Comparison of ENCODE assay signal across 1 cellular context in the genomic region with DNA sequence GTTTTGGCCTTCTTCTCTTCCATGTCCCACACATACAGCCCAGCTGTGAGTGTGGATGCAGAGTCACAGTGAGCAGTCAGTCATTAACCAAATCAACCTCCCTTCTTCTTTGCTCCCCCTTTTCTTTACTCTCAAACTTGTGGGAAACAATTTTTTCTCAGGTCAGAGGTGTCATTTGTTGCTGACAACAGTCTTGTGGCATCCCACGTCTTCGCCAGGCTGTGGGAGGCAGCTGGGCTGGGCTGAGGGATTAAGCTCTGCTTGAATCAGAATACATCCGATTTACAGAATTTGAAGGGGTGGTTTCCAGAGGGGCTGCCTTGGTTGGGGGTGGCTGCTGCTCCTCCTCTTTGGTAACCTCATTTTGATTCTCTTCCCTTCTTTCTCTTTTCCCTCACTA.
TF ChIP-seq lines count a peak whose summit lies in the region.

No MANE protein-coding gene starts in this region.

TF ChIP-seq in GM23338, 12 proteins besides CTCF, POLR2A, EP300 and RAD21 (continued from another document):
- TF ChIP-seq, protein P1, sequence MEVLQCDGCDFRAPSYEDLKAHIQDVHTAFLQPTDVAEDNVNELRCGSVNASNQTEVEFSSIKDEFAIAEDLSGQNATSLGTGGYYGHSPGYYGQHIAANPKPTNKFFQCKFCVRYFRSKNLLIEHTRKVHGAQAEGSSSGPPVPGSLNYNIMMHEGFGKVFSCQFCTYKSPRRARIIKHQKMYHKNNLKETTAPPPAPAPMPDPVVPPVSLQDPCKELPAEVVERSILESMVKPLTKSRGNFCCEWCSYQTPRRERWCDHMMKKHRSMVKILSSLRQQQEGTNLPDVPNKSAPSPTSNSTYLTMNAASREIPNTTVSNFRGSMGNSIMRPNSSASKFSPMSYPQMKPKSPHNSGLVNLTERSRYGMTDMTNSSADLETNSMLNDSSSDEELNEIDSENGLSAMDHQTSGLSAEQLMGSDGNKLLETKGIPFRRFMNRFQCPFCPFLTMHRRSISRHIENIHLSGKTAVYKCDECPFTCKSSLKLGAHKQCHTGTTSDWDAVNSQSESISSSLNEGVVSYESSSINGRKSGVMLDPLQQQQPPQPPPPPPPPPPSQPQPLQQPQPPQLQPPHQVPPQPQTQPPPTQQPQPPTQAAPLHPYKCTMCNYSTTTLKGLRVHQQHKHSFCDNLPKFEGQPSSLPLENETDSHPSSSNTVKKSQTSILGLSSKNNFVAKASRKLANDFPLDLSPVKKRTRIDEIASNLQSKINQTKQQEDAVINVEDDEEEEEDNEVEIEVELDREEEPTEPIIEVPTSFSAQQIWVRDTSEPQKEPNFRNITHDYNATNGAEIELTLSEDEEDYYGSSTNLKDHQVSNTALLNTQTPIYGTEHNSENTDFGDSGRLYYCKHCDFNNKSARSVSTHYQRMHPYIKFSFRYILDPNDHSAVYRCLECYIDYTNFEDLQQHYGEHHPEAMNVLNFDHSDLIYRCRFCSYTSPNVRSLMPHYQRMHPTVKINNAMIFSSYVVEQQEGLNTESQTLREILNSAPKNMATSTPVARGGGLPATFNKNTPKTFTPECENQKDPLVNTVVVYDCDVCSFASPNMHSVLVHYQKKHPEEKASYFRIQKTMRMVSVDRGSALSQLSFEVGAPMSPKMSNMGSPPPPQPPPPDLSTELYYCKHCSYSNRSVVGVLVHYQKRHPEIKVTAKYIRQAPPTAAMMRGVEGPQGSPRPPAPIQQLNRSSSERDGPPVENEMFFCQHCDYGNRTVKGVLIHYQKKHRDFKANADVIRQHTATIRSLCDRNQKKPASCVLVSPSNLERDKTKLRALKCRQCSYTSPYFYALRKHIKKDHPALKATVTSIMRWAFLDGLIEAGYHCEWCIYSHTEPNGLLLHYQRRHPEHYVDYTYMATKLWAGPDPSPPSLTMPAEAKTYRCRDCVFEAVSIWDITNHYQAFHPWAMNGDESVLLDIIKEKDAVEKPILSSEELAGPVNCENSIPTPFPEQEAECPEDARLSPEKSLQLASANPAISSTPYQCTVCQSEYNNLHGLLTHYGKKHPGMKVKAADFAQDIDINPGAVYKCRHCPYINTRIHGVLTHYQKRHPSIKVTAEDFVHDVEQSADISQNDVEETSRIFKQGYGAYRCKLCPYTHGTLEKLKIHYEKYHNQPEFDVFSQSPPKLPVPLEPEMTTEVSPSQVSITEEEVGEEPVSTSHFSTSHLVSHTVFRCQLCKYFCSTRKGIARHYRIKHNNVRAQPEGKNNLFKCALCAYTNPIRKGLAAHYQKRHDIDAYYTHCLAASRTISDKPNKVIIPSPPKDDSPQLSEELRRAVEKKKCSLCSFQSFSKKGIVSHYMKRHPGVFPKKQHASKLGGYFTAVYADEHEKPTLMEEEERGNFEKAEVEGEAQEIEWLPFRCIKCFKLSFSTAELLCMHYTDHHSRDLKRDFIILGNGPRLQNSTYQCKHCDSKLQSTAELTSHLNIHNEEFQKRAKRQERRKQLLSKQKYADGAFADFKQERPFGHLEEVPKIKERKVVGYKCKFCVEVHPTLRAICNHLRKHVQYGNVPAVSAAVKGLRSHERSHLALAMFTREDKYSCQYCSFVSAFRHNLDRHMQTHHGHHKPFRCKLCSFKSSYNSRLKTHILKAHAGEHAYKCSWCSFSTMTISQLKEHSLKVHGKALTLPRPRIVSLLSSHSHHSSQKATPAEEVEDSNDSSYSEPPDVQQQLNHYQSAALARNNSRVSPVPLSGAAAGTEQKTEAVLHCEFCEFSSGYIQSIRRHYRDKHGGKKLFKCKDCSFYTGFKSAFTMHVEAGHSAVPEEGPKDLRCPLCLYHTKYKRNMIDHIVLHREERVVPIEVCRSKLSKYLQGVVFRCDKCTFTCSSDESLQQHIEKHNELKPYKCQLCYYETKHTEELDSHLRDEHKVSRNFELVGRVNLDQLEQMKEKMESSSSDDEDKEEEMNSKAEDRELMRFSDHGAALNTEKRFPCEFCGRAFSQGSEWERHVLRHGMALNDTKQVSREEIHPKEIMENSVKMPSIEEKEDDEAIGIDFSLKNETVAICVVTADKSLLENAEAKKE (CRISPR knock-in tag; IDR thresholded peaks at IDR 0.05), result no peak
- TF ChIP-seq STAT1 (IDR thresholded peaks at IDR 0.05; ENCODE audit: unreplicated experiment), result no peak
- TF ChIP-seq, protein P2, sequence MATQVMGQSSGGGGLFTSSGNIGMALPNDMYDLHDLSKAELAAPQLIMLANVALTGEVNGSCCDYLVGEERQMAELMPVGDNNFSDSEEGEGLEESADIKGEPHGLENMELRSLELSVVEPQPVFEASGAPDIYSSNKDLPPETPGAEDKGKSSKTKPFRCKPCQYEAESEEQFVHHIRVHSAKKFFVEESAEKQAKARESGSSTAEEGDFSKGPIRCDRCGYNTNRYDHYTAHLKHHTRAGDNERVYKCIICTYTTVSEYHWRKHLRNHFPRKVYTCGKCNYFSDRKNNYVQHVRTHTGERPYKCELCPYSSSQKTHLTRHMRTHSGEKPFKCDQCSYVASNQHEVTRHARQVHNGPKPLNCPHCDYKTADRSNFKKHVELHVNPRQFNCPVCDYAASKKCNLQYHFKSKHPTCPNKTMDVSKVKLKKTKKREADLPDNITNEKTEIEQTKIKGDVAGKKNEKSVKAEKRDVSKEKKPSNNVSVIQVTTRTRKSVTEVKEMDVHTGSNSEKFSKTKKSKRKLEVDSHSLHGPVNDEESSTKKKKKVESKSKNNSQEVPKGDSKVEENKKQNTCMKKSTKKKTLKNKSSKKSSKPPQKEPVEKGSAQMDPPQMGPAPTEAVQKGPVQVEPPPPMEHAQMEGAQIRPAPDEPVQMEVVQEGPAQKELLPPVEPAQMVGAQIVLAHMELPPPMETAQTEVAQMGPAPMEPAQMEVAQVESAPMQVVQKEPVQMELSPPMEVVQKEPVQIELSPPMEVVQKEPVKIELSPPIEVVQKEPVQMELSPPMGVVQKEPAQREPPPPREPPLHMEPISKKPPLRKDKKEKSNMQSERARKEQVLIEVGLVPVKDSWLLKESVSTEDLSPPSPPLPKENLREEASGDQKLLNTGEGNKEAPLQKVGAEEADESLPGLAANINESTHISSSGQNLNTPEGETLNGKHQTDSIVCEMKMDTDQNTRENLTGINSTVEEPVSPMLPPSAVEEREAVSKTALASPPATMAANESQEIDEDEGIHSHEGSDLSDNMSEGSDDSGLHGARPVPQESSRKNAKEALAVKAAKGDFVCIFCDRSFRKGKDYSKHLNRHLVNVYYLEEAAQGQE (IDR thresholded peaks at IDR 0.05; ENCODE audit: unreplicated experiment), result no peak
- no peak for TF ChIP-seq JUNB (IDR thresholded peaks at IDR 0.05; ENCODE audit: unreplicated experiment)
- no peak for TF ChIP-seq ZNF331 (CRISPR knock-in tag; IDR thresholded peaks at IDR 0.05; ENCODE audit: low read depth)
- no peak for TF ChIP-seq NANOG (IDR thresholded peaks at IDR 0.05; ENCODE audit: borderline replicate concordance)
- TF ChIP-seq EZH2 (IDR thresholded peaks at IDR 0.05; ENCODE audit: low read depth, unreplicated experiment), result no peak
- no peak for TF ChIP-seq CREB1 (CRISPR knock-in tag; IDR thresholded peaks at IDR 0.05; ENCODE audit: low read depth)
